In genomic region chr4:33090910-33091309, GRCh38 we compare ENCODE assay signal across 1 cellular context.
TF ChIP-seq lines count a peak whose summit lies in the region.

No MANE protein-coding gene starts in this region.

TF ChIP-seq in SK-N-SH, 30 proteins besides CTCF, POLR2A, EP300 and RAD21 (continued from another document):
- no peak for TF ChIP-seq USF2 (IDR thresholded peaks at IDR 0.05; ENCODE audit: borderline replicate concordance, low read depth, low read length)
- TF ChIP-seq FOSL2 (IDR thresholded peaks at IDR 0.05; ENCODE audit: borderline replicate concordance, low read depth): no peak
- no peak for TF ChIP-seq ZBTB33 (IDR thresholded peaks at IDR 0.05; ENCODE audit: borderline replicate concordance, low read depth)
- no peak for TF ChIP-seq NRF1 (IDR thresholded peaks at IDR 0.05; ENCODE audit: low read depth, low read length)
- TF ChIP-seq RFX5 (IDR thresholded peaks at IDR 0.05; ENCODE audit: low read length): no peak
TF ChIP-seq in SK-N-SH: peak in this region for 0.
